Comparison of ENCODE assay signal across 10 cellular contexts in the genomic region with DNA sequence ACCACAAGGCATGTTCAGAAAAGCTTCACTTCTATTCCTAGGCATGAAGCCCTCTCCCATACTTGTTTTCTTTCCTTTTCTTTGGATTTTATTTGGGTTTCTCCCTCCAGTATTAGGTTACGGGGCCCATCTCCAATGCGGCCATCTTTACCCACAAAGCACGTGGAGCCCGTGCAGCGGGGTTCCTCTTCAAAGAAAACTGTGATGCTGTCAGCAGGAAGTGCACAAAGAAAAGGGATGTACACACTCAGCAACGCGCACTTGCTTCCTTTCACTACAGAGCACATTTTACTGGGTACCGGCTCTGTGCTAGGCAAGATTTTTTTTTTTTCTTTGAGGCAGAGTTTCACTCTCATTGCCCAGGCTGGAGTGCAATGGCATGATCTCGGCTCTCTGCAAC.
DNase-seq lines count a peak whose midpoint lies in the region; ATAC-seq, FAIRE-seq and TF ChIP-seq lines count a peak whose summit lies in the region.
"Had no signal": no experiment of that assay in that cellular context is flagged by ENCODE, and none has a peak within 500 bp of the region (broad histone marks: within the 10 kb centered on the region; RNA-seq: fewer than 3 reads in every experiment).

No MANE protein-coding gene starts in this region.

- no peak for FAIRE-seq in frontal cortex (lab: Jason Lieb, UNC)
- FAIRE-seq: urothelium cell line had no signal

- no peaks in the 10 kb centered on the region for H3K36me3 ChIP-seq in BLaER1
- H3K36me3 ChIP-seq in neutrophil: no peaks in the 10 kb centered on the region

- DNase-seq in T-helper 2 cell (peak in 3 of 5 experiments; percentile 14 to 55 (median 20)), NCI-H1436 (lab: John Stamatoyannopoulos, UW) (no peak), D341Med (ENCODE audit: low spot score) (no peak), frontal cortex (ENCODE audit: low spot score in 2 of 2) (no peak)
- DNase-seq: NCI-H446 treated with DMSO at 0.1 percent for 48 hours had no signal

- H3K9ac ChIP-seq in BLaER1: no peak overlapping the region

- no peak for ATAC-seq in GM21360 (IDR thresholded peaks at IDR 0.05; ENCODE audit: unreplicated experiment)

- H3K4me3 ChIP-seq in BLaER1 (no peak overlapping the region; the same call in 1 of the 2 replicates), neutrophil (ENCODE audit: low read depth in 1 of 2, low read length in 1 of 2) (peak overlapping the region; percentile 16 to 19)

- peak overlapping the region; percentile 66 for H3K27ac ChIP-seq in BLaER1
- H3K27ac ChIP-seq in neutrophil: peak overlapping the region; percentile 82

- peaks cover 9% of the 10 kb centered on the region for H3K4me1 Mint-ChIP-seq in activated naive CD4-positive, alpha-beta T cell treated with anti-CD3 and anti-CD28 coated beads, Interleukin-2, amount 50 U/mL, for 24 hours

- no peaks in the 10 kb centered on the region for H3K36me3 Mint-ChIP-seq in activated naive CD4-positive, alpha-beta T cell treated with anti-CD3 and anti-CD28 coated beads, Interleukin-2, amount 50 U/mL, for 24 hours

- no peaks in the 10 kb centered on the region for H4K20me1 ChIP-seq in BLaER1

- TF ChIP-seq CTCF in neutrophil (IDR thresholded peaks at IDR 0.05): no peak

- peaks cover 2% of the 10 kb centered on the region for H3K27me3 Mint-ChIP-seq in activated naive CD4-positive, alpha-beta T cell treated with anti-CD3 and anti-CD28 coated beads, Interleukin-2, amount 50 U/mL, for 24 hours

- H3K4me2 ChIP-seq in BLaER1: peak overlapping the region; percentile 79

- peak overlapping the region; percentile 96 for H3K27ac Mint-ChIP-seq in activated naive CD4-positive, alpha-beta T cell treated with anti-CD3 and anti-CD28 coated beads, Interleukin-2, amount 50 U/mL, for 24 hours

- H3K9me3 ChIP-seq in BLaER1 (no peaks in the 10 kb centered on the region; the same call in 1 of the 2 replicates), neutrophil (no peaks in the 10 kb centered on the region)

- H3K27me3 ChIP-seq in BLaER1 (no peaks in the 10 kb centered on the region), neutrophil (no peaks in the 10 kb centered on the region)

- no peaks in the 10 kb centered on the region for H3K9me3 Mint-ChIP-seq in activated naive CD4-positive, alpha-beta T cell treated with anti-CD3 and anti-CD28 coated beads, Interleukin-2, amount 50 U/mL, for 24 hours

- H3K4me1 ChIP-seq in BLaER1 (peaks cover 69% of the 10 kb centered on the region), neutrophil (ENCODE audit: control insufficient read depth in 1 of 2, insufficient read depth in 1 of 2, low read depth in 1 of 2, low read length in 1 of 2) (peaks cover 45 to 46% of the 10 kb centered on the region in 2 experiments)

- peak overlapping the region; percentile 83 for H3K4me3 Mint-ChIP-seq in activated naive CD4-positive, alpha-beta T cell treated with anti-CD3 and anti-CD28 coated beads, Interleukin-2, amount 50 U/mL, for 24 hours

Comparison
In these comparisons a context has a peak if more than half of its experiments do, and no peak if none do; other contexts are left out.
1. DNase-seq: peak in T-helper 2 cell (3 of 5); none in NCI-H1436 (single experiment), D341Med (single experiment) and frontal cortex (0 of 2).